ENCODE assay signal across 9 cellular contexts in the genomic region with DNA sequence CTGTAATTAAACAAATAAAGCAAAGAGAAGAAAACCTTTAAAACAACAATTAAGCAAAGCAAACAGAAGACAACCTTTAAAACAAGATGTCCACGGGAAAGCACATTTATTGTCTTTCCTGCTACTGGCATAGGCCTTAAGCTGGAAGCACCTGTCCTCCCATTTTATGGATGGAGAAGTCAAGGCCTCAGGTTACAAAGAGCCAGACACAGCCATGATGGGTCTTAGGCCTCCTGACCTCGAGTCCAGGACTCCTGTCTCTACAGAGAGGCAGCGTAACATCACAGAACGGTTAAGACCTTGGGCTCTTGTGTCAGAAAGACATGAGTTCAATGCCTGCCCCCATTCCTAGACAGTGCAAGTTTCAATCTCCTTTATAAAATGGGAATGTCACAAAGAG. TPM values are rescaled to one million over a fixed set of nuclear protein-coding genes. Genes with fewer than 3 reads are reported as not detected.
"Had no signal": no experiment of that assay in that cellular context is flagged by ENCODE, and none has a peak within 500 bp of the region (broad histone marks: within the 10 kb centered on the region; RNA-seq: fewer than 3 reads in every experiment).

No MANE protein-coding gene starts in this region.

- FAIRE-seq: H54, HTR-8/SVneo had no signal

- H3K9ac ChIP-seq: GM23248 had no signal

- H2AFZ ChIP-seq: GM23248 had no signal

- H3K4me3 ChIP-seq: GM23248 had no signal

- DNase-seq: GM23248, GOT3, H9, HCEC 1CT, KBM-7 had no signal

- H3K27ac ChIP-seq: GM23248 had no signal

RNA-seq across cellular contexts. Expression of a gene that starts 54.7 kb away (rescaled TPM):
- total RNA-seq: HT-29 had no signal
- polyA plus RNA-seq: IgD-negative memory B cell had no signal
